Comparison of ENCODE assay signal across 12 cellular contexts in genomic region chr16:50303041-50303604, GRCh38. TPM values are rescaled to one million over a fixed set of nuclear protein-coding genes. Genes with fewer than 3 reads are reported as not detected.
A peak's percentile ranks its signal among the peaks of the same experiment; 100 is the strongest.
DNase-seq lines count a peak whose midpoint lies in the region; ATAC-seq, FAIRE-seq and TF ChIP-seq lines count a peak whose summit lies in the region.
"Had no signal": no experiment of that assay in that cellular context is flagged by ENCODE, and none has a peak within 500 bp of the region (broad histone marks: within the 10 kb centered on the region; RNA-seq: fewer than 3 reads in every experiment).

No MANE protein-coding gene starts in this region.

- H3K36me3 ChIP-seq in ACC112 (ENCODE audit: insufficient read depth, low read length), result no peaks in the 10 kb centered on the region

- H3K4me3 Mint-ChIP-seq in central memory CD8-positive, alpha-beta T cell, result no peak overlapping the region
- no peak overlapping the region for H3K4me3 Mint-ChIP-seq in natural killer cell
- H3K4me3 Mint-ChIP-seq: activated CD4-positive, alpha-beta T cell treated with anti-CD3 and anti-CD28 coated beads, Interleukin-2, amount 10 ng/mL, durations not matched to agents 7 days and 5 days had no signal

- H3K4me1 Mint-ChIP-seq in central memory CD8-positive, alpha-beta T cell, result peaks cover 3% of the 10 kb centered on the region
- H3K4me1 Mint-ChIP-seq in natural killer cell, result peaks cover 10 to 35% of the 10 kb centered on the region in 2 donors

- H3K4me3 ChIP-seq in ACC112 (ENCODE audit: low read depth, low read length), result no peak overlapping the region

- H3K27ac ChIP-seq in ACC112 (ENCODE audit: low read depth, low read length), result peak overlapping the region; percentile 36; the same call in 1 of the 2 replicates

- peaks cover 33% of the 10 kb centered on the region for H3K4me1 ChIP-seq in ACC112 (ENCODE audit: control insufficient read depth, insufficient read depth, low read length, unreplicated experiment)

- DNase-seq in Daoy (ENCODE audit: low read depth) (peak; percentile 29), natural killer cell (peak; percentile 9), HTR-8/SVneo (ENCODE audit: insufficient read length, low spot score) (no peak)
- DNase-seq in central memory CD8-positive, alpha-beta T cell (ENCODE audit: low spot score in 2 of 2), result no peak
- DNase-seq: activated CD4-positive, alpha-beta T cell treated with anti-CD3 and anti-CD28 coated beads, Interleukin-2, amount 10 ng/mL, durations not matched to agents 7 days and 5 days; COR-L47; left ventricle myocardium superior; occipital lobe had no signal

- no peaks in the 10 kb centered on the region for H3K27me3 Mint-ChIP-seq in central memory CD8-positive, alpha-beta T cell
- no peaks in the 10 kb centered on the region for H3K27me3 Mint-ChIP-seq in natural killer cell (ENCODE audit: low read depth in 2 of 2)
- H3K27me3 Mint-ChIP-seq: activated CD4-positive, alpha-beta T cell treated with anti-CD3 and anti-CD28 coated beads, Interleukin-2, amount 10 ng/mL, durations not matched to agents 7 days and 5 days had no signal

- no peak for TF ChIP-seq CTCF in natural killer cell (IDR thresholded peaks at IDR 0.05)

- intact Hi-C loops in natural killer cell (cut with micrococcal nuclease), result no loop called here

- peaks cover 39% of the 10 kb centered on the region for H3K36me3 Mint-ChIP-seq in central memory CD8-positive, alpha-beta T cell (ENCODE audit: insufficient read depth)
- no peaks in the 10 kb centered on the region for H3K36me3 Mint-ChIP-seq in natural killer cell

- no peak for FAIRE-seq in HTR-8/SVneo (lab: Jason Lieb, UNC)

- no peaks in the 10 kb centered on the region for H3K27me3 ChIP-seq in ACC112 (ENCODE audit: insufficient read depth, low read length)

- no peaks in the 10 kb centered on the region for H3K9me3 Mint-ChIP-seq in central memory CD8-positive, alpha-beta T cell
- H3K9me3 Mint-ChIP-seq in natural killer cell, result no peaks in the 10 kb centered on the region
- H3K9me3 Mint-ChIP-seq: activated CD4-positive, alpha-beta T cell treated with anti-CD3 and anti-CD28 coated beads, Interleukin-2, amount 10 ng/mL, durations not matched to agents 7 days and 5 days had no signal

- no peak for ATAC-seq in central memory CD8-positive, alpha-beta T cell (replicated peaks; ENCODE audit: extremely low read depth, poor library complexity, severe bottlenecking)
- no peak for ATAC-seq in natural killer cell
- ATAC-seq in GM18907 (IDR thresholded peaks at IDR 0.05; ENCODE audit: unreplicated experiment), result no peak
- ATAC-seq in GM19351 (IDR thresholded peaks at IDR 0.05; ENCODE audit: unreplicated experiment), result no peak
- ATAC-seq in HG02588 (IDR thresholded peaks at IDR 0.05; ENCODE audit: unreplicated experiment), result no peak
- ATAC-seq: left ventricle myocardium superior had no signal

- H3K79me2 ChIP-seq in ACC112 (ENCODE audit: control insufficient read depth, insufficient read depth, low read length, unreplicated experiment), result no peaks in the 10 kb centered on the region

- peak overlapping the region; percentile 19 for H3K27ac Mint-ChIP-seq in central memory CD8-positive, alpha-beta T cell (ENCODE audit: low read depth)
- H3K27ac Mint-ChIP-seq in natural killer cell, result peak overlapping the region; percentile 70 to 77
- H3K27ac Mint-ChIP-seq: activated CD4-positive, alpha-beta T cell treated with anti-CD3 and anti-CD28 coated beads, Interleukin-2, amount 10 ng/mL, durations not matched to agents 7 days and 5 days had no signal

- no peak overlapping the region for H2AFZ ChIP-seq in ACC112 (ENCODE audit: low read length, unreplicated experiment)

RNA-seq across cellular contexts. Expression of gene ADCY7, which starts 36.8 kb away (rescaled TPM):
- total RNA-seq in Daoy (2014; rRNA removed; shearing (Covaris generic)), result 7.2 and 8.7 TPM in 2 replicates
- total RNA-seq in natural killer cell, result 100 to 1,000 TPM; 479 to 591 (median 512) TPM

Comparison
In these comparisons a context has a peak if more than half of its experiments do, and no peak if none do; other contexts are left out.
1. DNase-seq: peak in Daoy (single experiment) and natural killer cell (single experiment); none in central memory CD8-positive, alpha-beta T cell (0 of 2) and HTR-8/SVneo (single experiment).
2. RNA of gene ADCY7, which starts 36.8 kb away (total RNA-seq): 479 to 591 TPM in natural killer cell; 7.2 to 8.7 TPM in Daoy; every median in the first group is over 10 times any median in the second.